In genomic region chr12:50992814-50993213, GRCh38 we compare ENCODE assay signal across 1 cellular context.
TF ChIP-seq lines count a peak whose summit lies in the region.

No MANE protein-coding gene starts in this region.

TF ChIP-seq in HepG2, 621 proteins besides CTCF, POLR2A, EP300 and RAD21:
- no peak for TF ChIP-seq RARG (CRISPR knock-in tag; IDR thresholded peaks at IDR 0.05; ENCODE audit: low read depth)
- TF ChIP-seq ZFAT (CRISPR knock-in tag; conservative IDR thresholded peaks at IDR 0.05): no peak
- no peak for TF ChIP-seq ELF3 (CRISPR knock-in tag; IDR thresholded peaks at IDR 0.05)
- TF ChIP-seq ZC3H13 (CRISPR knock-in tag; IDR thresholded peaks at IDR 0.05): no peak
- TF ChIP-seq TFAP4 (IDR thresholded peaks at IDR 0.05; ENCODE audit: borderline replicate concordance, low read depth): no peak
- TF ChIP-seq ZNF350 (CRISPR knock-in tag; IDR thresholded peaks at IDR 0.05; ENCODE audit: borderline replicate concordance, low read depth): no peak
- TF ChIP-seq CENPBD1 (CRISPR knock-in tag; IDR thresholded peaks at IDR 0.05; ENCODE audit: borderline replicate concordance, low read depth): no peak
- TF ChIP-seq NFKBIZ (CRISPR knock-in tag; IDR thresholded peaks at IDR 0.05): no peak
- TF ChIP-seq ZNF30 (CRISPR knock-in tag; IDR thresholded peaks at IDR 0.05): no peak
- TF ChIP-seq ERF (CRISPR knock-in tag; IDR thresholded peaks at IDR 0.05): no peak
